Comparison of ENCODE assay signal across 1 cellular context in genomic region chr16:84268661-84269060, GRCh38.
TF ChIP-seq lines count a peak whose summit lies in the region.

No MANE protein-coding gene starts in this region.

TF ChIP-seq in IMR-90, 13 proteins besides CTCF, POLR2A, EP300 and RAD21:
- TF ChIP-seq MAZ (IDR thresholded peaks at IDR 0.05; ENCODE audit: borderline replicate concordance, low read depth, low read length) (no peak), CHD1 (IDR thresholded peaks at IDR 0.05; ENCODE audit: low read depth, low read length) (no peak), RCOR1 (IDR thresholded peaks at IDR 0.05; ENCODE audit: insufficient replicate concordance, low read length) (no peak), SMC3 (IDR thresholded peaks at IDR 0.05; ENCODE audit: low read depth, low read length) (no peak), MAFK (IDR thresholded peaks at IDR 0.05; ENCODE audit: low read depth, low read length) (no peak), USF2 (IDR thresholded peaks at IDR 0.05; ENCODE audit: low read depth, low read length) (no peak), ELK1 (IDR thresholded peaks at IDR 0.05; ENCODE audit: borderline replicate concordance, low read depth, low read length) (no peak), CEBPB (IDR thresholded peaks at IDR 0.05; ENCODE audit: low read depth, low read length) (no peak), FOS (IDR thresholded peaks at IDR 0.05; ENCODE audit: low read depth, low read length) (no peak), MXI1 (IDR thresholded peaks at IDR 0.05; ENCODE audit: borderline replicate concordance, low read depth, low read length) (no peak), NFE2L2 (IDR thresholded peaks at IDR 0.05; ENCODE audit: low read depth, low read length) (no peak), RFX5 (IDR thresholded peaks at IDR 0.05; ENCODE audit: low read depth, low read length) (no peak), BHLHE40 (IDR thresholded peaks at IDR 0.05; ENCODE audit: low read depth, low read length) (no peak)
